ENCODE assay signal across 23 cellular contexts in genomic region chr1:9736241-9736640, GRCh38.
"Had no signal": no experiment of that assay in that cellular context is flagged by ENCODE, and none has a peak within 500 bp of the region (broad histone marks: within the 10 kb centered on the region; RNA-seq: fewer than 3 reads in every experiment).

No MANE protein-coding gene starts in this region.

- H3K27me3 ChIP-seq: gastrocnemius medialis, neural progenitor cell, pancreas, suprapubic skin, thyroid gland, uterus had no signal

- H3K9me3 Mint-ChIP-seq: immature natural killer cell; memory B cell; natural killer cell treated with Interleukin-12 subunit alpha and Interleukin-12 subunit beta and Interleukin-15 and Interleukin-18, amount 100 ng/mL, for 72 hours; type B pancreatic cell had no signal

- H3K4me1 ChIP-seq: gastrocnemius medialis, left ventricle myocardium inferior, lower lobe of right lung, neural progenitor cell, pancreas, suprapubic skin, thyroid gland, uterus had no signal

- H3K4me3 Mint-ChIP-seq: immature natural killer cell; memory B cell; mesothelial cell of epicardium; natural killer cell treated with Interleukin-12 subunit alpha and Interleukin-12 subunit beta and Interleukin-15 and Interleukin-18, amount 100 ng/mL, for 72 hours; neural progenitor cell; type B pancreatic cell had no signal

- FAIRE-seq: keratinocyte, pancreas, small intestine had no signal

- ATAC-seq: gastrocnemius medialis; lower lobe of right lung; natural killer cell treated with Interleukin-12 subunit alpha and Interleukin-12 subunit beta and Interleukin-15 and Interleukin-18, amount 100 ng/mL, for 72 hours; right cardiac atrium had no signal

- DNase-seq: effector CD8-positive, alpha-beta T cell; gastrocnemius medialis; glutamatergic neuron; immature natural killer cell; left cardiac atrium; left ventricle myocardium inferior; lower lobe of right lung; pancreas; small intestine; stimulated activated CD4-positive, alpha-beta T cell treated with anti-CD3 and anti-CD28 coated beads, Interleukin-12 subunit alpha, Interleukin-12 subunit beta, amount 100 ng/mL, for 4 hours; stimulated activated naive CD4-positive, alpha-beta T cell treated with Interleukin-2 at 50 U/mL for 16 hours; thyroid gland; uterus had no signal

- H3K36me3 Mint-ChIP-seq: natural killer cell treated with Interleukin-12 subunit alpha and Interleukin-12 subunit beta and Interleukin-15 and Interleukin-18, amount 100 ng/mL, for 72 hours had no signal

- H3K4me2 ChIP-seq: neural progenitor cell had no signal

- H3K36me3 ChIP-seq: uterus had no signal

- H3K27me3 Mint-ChIP-seq: memory B cell; natural killer cell treated with Interleukin-12 subunit alpha and Interleukin-12 subunit beta and Interleukin-15 and Interleukin-18, amount 100 ng/mL, for 72 hours; progenitor cell of endocrine pancreas; type B pancreatic cell had no signal

- H3K4me1 Mint-ChIP-seq: mesothelial cell of epicardium, neural progenitor cell had no signal

- H3K4me3 ChIP-seq: coronary artery, gastrocnemius medialis, left ventricle myocardium inferior, lower lobe of right lung, neural progenitor cell, pancreas, suprapubic skin, thyroid gland, uterus had no signal

- H3K9me3 ChIP-seq: gastrocnemius medialis, left ventricle myocardium inferior, lower lobe of right lung, pancreas, suprapubic skin, thyroid gland, uterus had no signal

- H3K9ac ChIP-seq: neural progenitor cell had no signal

- H3K27ac ChIP-seq: coronary artery, gastrocnemius medialis, left ventricle myocardium inferior, lower lobe of right lung, neural progenitor cell, pancreas, suprapubic skin, thyroid gland, uterus had no signal

- H2AFZ ChIP-seq: neural progenitor cell had no signal

- H3K27ac Mint-ChIP-seq: memory B cell, mesothelial cell of epicardium, neural progenitor cell, type B pancreatic cell had no signal
